2 cellular contexts compared by ENCODE assay signal in the genomic region with DNA sequence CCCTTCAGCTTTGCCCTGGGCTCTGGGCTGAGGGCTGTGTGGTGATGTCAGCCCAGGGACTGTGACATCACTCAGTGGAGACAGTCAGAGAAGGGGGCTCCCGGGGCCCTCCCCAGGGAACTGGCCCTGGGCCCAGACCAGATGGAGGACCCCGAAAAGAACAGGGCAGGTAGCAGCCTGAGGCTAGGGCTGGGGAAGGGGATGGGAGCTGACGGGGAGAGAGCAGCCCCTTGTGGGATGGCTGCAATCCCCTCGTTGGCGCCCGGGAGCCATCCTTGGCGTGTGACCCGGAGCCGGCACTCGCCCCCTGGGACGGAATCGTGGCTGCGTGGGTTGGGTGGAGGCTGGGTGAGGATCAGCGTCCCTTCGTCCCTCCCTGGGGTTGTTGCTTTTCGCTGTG.
TF ChIP-seq lines count a peak whose summit lies in the region.

No MANE protein-coding gene starts in this region.

TF ChIP-seq in HEK293, 187 proteins besides CTCF, POLR2A, EP300 and RAD21 (continues in another document):
- TF ChIP-seq KLF10 (tag by site-specific recombination; IDR thresholded peaks at IDR 0.05) (no peak), KLF8 (tag by site-specific recombination; IDR thresholded peaks at IDR 0.05) (no peak), ZBTB8A (tag by site-specific recombination; IDR thresholded peaks at IDR 0.05) (peak; percentile 17; the same call in 1 of the 2 replicates), HOXC10 (CRISPR knock-in tag; IDR thresholded peaks at IDR 0.05) (no peak), TCF7L2 (IDR thresholded peaks at IDR 0.05; ENCODE audit: borderline replicate concordance, low read depth, low read length) (no peak), ZBTB48 (tag by site-specific recombination; IDR thresholded peaks at IDR 0.05) (no peak), ZNF544 (tag by site-specific recombination; IDR thresholded peaks at IDR 0.05) (no peak), ZNF223 (tag by site-specific recombination; IDR thresholded peaks at IDR 0.05) (no peak), ZNF350 (tag by site-specific recombination; IDR thresholded peaks at IDR 0.05) (no peak), KLF7 (tag by site-specific recombination; IDR thresholded peaks at IDR 0.05; ENCODE audit: borderline replicate concordance) (no peak), ZNF624 (tag by site-specific recombination; IDR thresholded peaks at IDR 0.05) (no peak), ZNF221 (tag by site-specific recombination; IDR thresholded peaks at IDR 0.05; ENCODE audit: borderline replicate concordance) (no peak), ZNF629 (tag by site-specific recombination; IDR thresholded peaks at IDR 0.05) (peak; percentile 68)
- TF ChIP-seq, protein P1, sequence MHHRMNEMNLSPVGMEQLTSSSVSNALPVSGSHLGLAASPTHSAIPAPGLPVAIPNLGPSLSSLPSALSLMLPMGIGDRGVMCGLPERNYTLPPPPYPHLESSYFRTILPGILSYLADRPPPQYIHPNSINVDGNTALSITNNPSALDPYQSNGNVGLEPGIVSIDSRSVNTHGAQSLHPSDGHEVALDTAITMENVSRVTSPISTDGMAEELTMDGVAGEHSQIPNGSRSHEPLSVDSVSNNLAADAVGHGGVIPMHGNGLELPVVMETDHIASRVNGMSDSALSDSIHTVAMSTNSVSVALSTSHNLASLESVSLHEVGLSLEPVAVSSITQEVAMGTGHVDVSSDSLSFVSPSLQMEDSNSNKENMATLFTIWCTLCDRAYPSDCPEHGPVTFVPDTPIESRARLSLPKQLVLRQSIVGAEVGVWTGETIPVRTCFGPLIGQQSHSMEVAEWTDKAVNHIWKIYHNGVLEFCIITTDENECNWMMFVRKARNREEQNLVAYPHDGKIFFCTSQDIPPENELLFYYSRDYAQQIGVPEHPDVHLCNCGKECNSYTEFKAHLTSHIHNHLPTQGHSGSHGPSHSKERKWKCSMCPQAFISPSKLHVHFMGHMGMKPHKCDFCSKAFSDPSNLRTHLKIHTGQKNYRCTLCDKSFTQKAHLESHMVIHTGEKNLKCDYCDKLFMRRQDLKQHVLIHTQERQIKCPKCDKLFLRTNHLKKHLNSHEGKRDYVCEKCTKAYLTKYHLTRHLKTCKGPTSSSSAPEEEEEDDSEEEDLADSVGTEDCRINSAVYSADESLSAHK (tag by site-specific recombination; IDR thresholded peaks at IDR 0.05), result no peak
- TF ChIP-seq, protein P2, sequence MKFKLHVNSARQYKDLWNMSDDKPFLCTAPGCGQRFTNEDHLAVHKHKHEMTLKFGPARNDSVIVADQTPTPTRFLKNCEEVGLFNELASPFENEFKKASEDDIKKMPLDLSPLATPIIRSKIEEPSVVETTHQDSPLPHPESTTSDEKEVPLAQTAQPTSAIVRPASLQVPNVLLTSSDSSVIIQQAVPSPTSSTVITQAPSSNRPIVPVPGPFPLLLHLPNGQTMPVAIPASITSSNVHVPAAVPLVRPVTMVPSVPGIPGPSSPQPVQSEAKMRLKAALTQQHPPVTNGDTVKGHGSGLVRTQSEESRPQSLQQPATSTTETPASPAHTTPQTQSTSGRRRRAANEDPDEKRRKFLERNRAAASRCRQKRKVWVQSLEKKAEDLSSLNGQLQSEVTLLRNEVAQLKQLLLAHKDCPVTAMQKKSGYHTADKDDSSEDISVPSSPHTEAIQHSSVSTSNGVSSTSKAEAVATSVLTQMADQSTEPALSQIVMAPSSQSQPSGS (tag by site-specific recombination; IDR thresholded peaks at IDR 0.05; ENCODE audit: low read depth), result 0 out of 2 replicates have a peak, but pooled peaks have one; percentile 13
- TF ChIP-seq, protein P3, sequence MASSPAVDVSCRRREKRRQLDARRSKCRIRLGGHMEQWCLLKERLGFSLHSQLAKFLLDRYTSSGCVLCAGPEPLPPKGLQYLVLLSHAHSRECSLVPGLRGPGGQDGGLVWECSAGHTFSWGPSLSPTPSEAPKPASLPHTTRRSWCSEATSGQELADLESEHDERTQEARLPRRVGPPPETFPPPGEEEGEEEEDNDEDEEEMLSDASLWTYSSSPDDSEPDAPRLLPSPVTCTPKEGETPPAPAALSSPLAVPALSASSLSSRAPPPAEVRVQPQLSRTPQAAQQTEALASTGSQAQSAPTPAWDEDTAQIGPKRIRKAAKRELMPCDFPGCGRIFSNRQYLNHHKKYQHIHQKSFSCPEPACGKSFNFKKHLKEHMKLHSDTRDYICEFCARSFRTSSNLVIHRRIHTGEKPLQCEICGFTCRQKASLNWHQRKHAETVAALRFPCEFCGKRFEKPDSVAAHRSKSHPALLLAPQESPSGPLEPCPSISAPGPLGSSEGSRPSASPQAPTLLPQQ (tag by site-specific recombination; IDR thresholded peaks at IDR 0.05), result 0 out of 2 replicates have a peak, but pooled peaks have one; percentile 31
- TF ChIP-seq, protein P4, sequence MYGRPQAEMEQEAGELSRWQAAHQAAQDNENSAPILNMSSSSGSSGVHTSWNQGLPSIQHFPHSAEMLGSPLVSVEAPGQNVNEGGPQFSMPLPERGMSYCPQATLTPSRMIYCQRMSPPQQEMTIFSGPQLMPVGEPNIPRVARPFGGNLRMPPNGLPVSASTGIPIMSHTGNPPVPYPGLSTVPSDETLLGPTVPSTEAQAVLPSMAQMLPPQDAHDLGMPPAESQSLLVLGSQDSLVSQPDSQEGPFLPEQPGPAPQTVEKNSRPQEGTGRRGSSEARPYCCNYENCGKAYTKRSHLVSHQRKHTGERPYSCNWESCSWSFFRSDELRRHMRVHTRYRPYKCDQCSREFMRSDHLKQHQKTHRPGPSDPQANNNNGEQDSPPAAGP (tag by site-specific recombination; IDR thresholded peaks at IDR 0.05), result no peak
- TF ChIP-seq, protein P5, sequence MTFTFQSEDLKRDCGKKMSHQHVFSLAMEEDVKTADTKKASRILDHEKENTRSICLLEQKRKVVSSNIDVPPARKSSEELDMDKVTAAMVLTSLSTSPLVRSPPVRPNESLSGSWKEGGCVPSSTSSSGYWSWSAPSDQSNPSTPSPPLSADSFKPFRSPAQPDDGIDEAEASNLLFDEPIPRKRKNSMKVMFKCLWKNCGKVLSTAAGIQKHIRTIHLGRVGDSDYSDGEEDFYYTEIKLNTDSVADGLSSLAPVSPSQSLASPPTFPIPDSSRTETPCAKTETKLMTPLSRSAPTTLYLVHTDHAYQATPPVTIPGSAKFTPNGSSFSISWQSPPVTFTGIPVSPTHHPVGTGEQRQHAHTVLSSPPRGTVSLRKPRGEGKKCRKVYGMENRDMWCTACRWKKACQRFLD (tag by site-specific recombination; IDR thresholded peaks at IDR 0.05), result no peak
- TF ChIP-seq, protein P6, sequence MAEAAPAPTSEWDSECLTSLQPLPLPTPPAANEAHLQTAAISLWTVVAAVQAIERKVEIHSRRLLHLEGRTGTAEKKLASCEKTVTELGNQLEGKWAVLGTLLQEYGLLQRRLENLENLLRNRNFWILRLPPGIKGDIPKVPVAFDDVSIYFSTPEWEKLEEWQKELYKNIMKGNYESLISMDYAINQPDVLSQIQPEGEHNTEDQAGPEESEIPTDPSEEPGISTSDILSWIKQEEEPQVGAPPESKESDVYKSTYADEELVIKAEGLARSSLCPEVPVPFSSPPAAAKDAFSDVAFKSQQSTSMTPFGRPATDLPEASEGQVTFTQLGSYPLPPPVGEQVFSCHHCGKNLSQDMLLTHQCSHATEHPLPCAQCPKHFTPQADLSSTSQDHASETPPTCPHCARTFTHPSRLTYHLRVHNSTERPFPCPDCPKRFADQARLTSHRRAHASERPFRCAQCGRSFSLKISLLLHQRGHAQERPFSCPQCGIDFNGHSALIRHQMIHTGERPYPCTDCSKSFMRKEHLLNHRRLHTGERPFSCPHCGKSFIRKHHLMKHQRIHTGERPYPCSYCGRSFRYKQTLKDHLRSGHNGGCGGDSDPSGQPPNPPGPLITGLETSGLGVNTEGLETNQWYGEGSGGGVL (tag by site-specific recombination; IDR thresholded peaks at IDR 0.05), result no peak

TF ChIP-seq in K562, 482 proteins besides CTCF, POLR2A, EP300 and RAD21:
- TF ChIP-seq RBM22 (IDR thresholded peaks at IDR 0.05; ENCODE audit: low read depth, low read length, poor library complexity, severe bottlenecking) (peak; percentile 49), HDAC2 (IDR thresholded peaks at IDR 0.05) (no peak)
